Comparison of ENCODE assay signal across 8 cellular contexts in genomic region chr18:68721681-68722583, GRCh38. TPM values are rescaled to one million over a fixed set of nuclear protein-coding genes. Genes with fewer than 3 reads are reported as not detected.
DNase-seq lines count a peak whose midpoint lies in the region; ATAC-seq, FAIRE-seq and TF ChIP-seq lines count a peak whose summit lies in the region.

No MANE protein-coding gene starts in this region.

- H3K36me3 ChIP-seq in BLaER1 (no peaks in the 10 kb centered on the region), K562 (ENCODE audit: control insufficient read depth, insufficient read depth, low read length) (no peaks in the 10 kb centered on the region), parathyroid adenoma (ENCODE audit: control insufficient read depth, insufficient read depth, low read length) (no peaks in the 10 kb centered on the region)

- H3K79me2 ChIP-seq in K562 (ENCODE audit: control insufficient read depth, insufficient read depth, low read length) (no peaks in the 10 kb centered on the region), parathyroid adenoma (no peaks in the 10 kb centered on the region)

- H3K9me3 ChIP-seq in BLaER1 (peaks cover 14% of the 10 kb centered on the region), K562 (replicated peaks; ENCODE audit: control insufficient read depth, insufficient read depth, low read depth, low read length) (no peaks in the 10 kb centered on the region), parathyroid adenoma (ENCODE audit: control insufficient read depth, low read length) (no peaks in the 10 kb centered on the region)

- H3K27me3 ChIP-seq in BLaER1 (no peaks in the 10 kb centered on the region), K562 (ENCODE audit: control insufficient read depth in 2 of 2, insufficient read depth in 2 of 2, low read length in 2 of 2) (no peaks in the 10 kb centered on the region), parathyroid adenoma (ENCODE audit: control insufficient read depth, insufficient read depth, low read length) (no peaks in the 10 kb centered on the region)

- in situ Hi-C loops in K562 (cut with MboI): no loop called here

- H3K27ac ChIP-seq in BLaER1 (0 out of 2 replicates have a peak overlapping the region, but pooled peaks have one; percentile 14), K562 (ENCODE audit: extremely low read depth, low read depth, low read length) (no peak overlapping the region), parathyroid adenoma (no peak overlapping the region)

- TF ChIP-seq EP300 in K562 (IDR thresholded peaks at IDR 0.05; ENCODE audit: low read length): no peak

- H4K20me1 ChIP-seq in BLaER1: no peaks in the 10 kb centered on the region
- no peaks in the 10 kb centered on the region for H4K20me1 ChIP-seq in K562 (replicated peaks; ENCODE audit: control insufficient read depth, insufficient read depth, low read length)

- H3K4me1 ChIP-seq in BLaER1: peaks cover 19% of the 10 kb centered on the region
- H3K4me1 ChIP-seq in K562 (replicated peaks in 1 of 2; ENCODE audit: control insufficient read depth in 2 of 2, insufficient read depth in 2 of 2, low read length in 2 of 2): no peaks in the 10 kb centered on the region
- H3K4me1 ChIP-seq in parathyroid adenoma: no peaks in the 10 kb centered on the region

- DNase-seq in K562 (ENCODE audit: extremely low read depth in 1 of 4, low spot score in 3 of 4) (no peak), NCI-H82 (lab: John Stamatoyannopoulos, UW) (no peak), NCI-H2107 treated with DMSO at 0.1 percent for 48 hours (lab: John Stamatoyannopoulos, UW; ENCODE audit: unreplicated experiment) (no peak)
- no peak for DNase-seq in NK-92 treated with Interleukin-12 subunit alpha and Interleukin-12 subunit beta, amount 100 ng/mL, for 24 hours (lab: John Stamatoyannopoulos, UW)

- BruUV-seq in K562 (replicated peaks; lab: Mats Ljungman, UMichigan): no TSS peak

- intact Hi-C loops in K562 (cut with micrococcal nuclease): no loop called here

- CTCF ChIA-PET in K562 (lab: Yijun Ruan, JAX; ENCODE audit: low intra/inter-chr PET ratio): interaction anchor here (0.6 kb wide), 1 partner anchor 197 kb away, joined by 4 read pairs; no protein-coding TSS in a partner anchor

- ATAC-seq in GM19397 (IDR thresholded peaks at IDR 0.05; ENCODE audit: unreplicated experiment) (peak; percentile 88), HG03457 (IDR thresholded peaks at IDR 0.05; ENCODE audit: unreplicated experiment) (peak; percentile 82), K562 (no peak)

- H3K9me1 ChIP-seq in K562 (ENCODE audit: control insufficient read depth, insufficient read depth, low read length): no peaks in the 10 kb centered on the region

- TF ChIP-seq CTCF in K562 (IDR thresholded peaks at IDR 0.05 in 2 of 3, conservative IDR thresholded peaks at IDR 0.05 in 1 of 3; ENCODE audit: insufficient read depth in 2 of 3, low read depth in 1 of 3, low read length in 3 of 3): no peak
- TF ChIP-seq CTCF in parathyroid adenoma (IDR thresholded peaks at IDR 0.05): no peak

- H3K9ac ChIP-seq in BLaER1 (peak overlapping the region; percentile 48), K562 (ENCODE audit: insufficient read depth in 1 of 2, low read depth in 2 of 2, low read length in 2 of 2) (no peak overlapping the region), parathyroid adenoma (no peak overlapping the region)

- no peak for FAIRE-seq in K562 (lab: Jason Lieb, UNC)

- TF ChIP-seq RAD21 in K562 (CRISPR knock-in tag; conservative IDR thresholded peaks at IDR 0.05 in 1 of 2, IDR thresholded peaks at IDR 0.05 in 1 of 2): no peak

- 27% methylated on average over 8 of the region's 8 CpGs for WGBS in K562 (ENCODE audit: insufficient coverage, low coverage, missing lambda C conversion rate)

- POLR2A ChIA-PET in K562 (lab: Yijun Ruan, JAX): no interaction called here

- peak overlapping the region; percentile 38 for H3K4me3 ChIP-seq in BLaER1
- no peak overlapping the region for H3K4me3 ChIP-seq in K562
- no peak overlapping the region for H3K4me3 ChIP-seq in parathyroid adenoma (ENCODE audit: low read depth, low read length)

- H2AFZ ChIP-seq in K562 (ENCODE audit: low read depth, low read length): no peak overlapping the region
- no peak overlapping the region for H2AFZ ChIP-seq in parathyroid adenoma

- no peak for TF ChIP-seq POLR2A in K562 (conservative IDR thresholded peaks at IDR 0.05)

- H3K4me2 ChIP-seq in BLaER1 (peak overlapping the region; percentile 76), K562 (ENCODE audit: insufficient read depth, low read length) (no peak overlapping the region), parathyroid adenoma (ENCODE audit: low read length) (peak overlapping the region; percentile 6)

TF ChIP-seq in K562, 482 proteins besides CTCF, POLR2A, EP300 and RAD21:
- TF ChIP-seq ZNF3 (CRISPR knock-in tag; IDR thresholded peaks at IDR 0.05) (no peak), ZNF766 (CRISPR knock-in tag; conservative IDR thresholded peaks at IDR 0.05) (0 out of 2 replicates have a peak, but pooled peaks have one; percentile 42)

RNA-seq across cellular contexts. Expression of gene TMX3, which starts 7.0 kb away (rescaled TPM):
- total RNA-seq in K562 (2011; cell fraction: chromatin; rRNA removed; ENCODE audit: low replicate concordance): 42.1 and 148 TPM in 2 replicates
- total RNA-seq in K562 (2011; cell fraction: nucleolus; rRNA removed): 19.8 and 27.4 TPM in 2 replicates
- 64.2 and 113 TPM in 2 replicates for total RNA-seq in K562 (2011; cell fraction: nucleoplasm; rRNA removed)
- total RNA-seq in K562 (2014; rRNA removed): 11.3 and 16.2 TPM in 2 replicates
- 28.3 and 30.8 TPM in 2 replicates for total RNA-seq in K562 (2014; rRNA removed; fragmentation: Illumina TruSeq; extraction: Trizol)
- 21.0 and 21.6 TPM in 2 replicates for total RNA-seq in K562 (2015; rRNA removed; fragmentation: Illumina TruSeq; extraction: Trizol)
- 21.0 and 26.2 TPM in 2 replicates for total RNA-seq in K562 (2021)
- 27.0 and 40.5 TPM in 2 replicates for polyA plus RNA-seq in K562 (2011; rRNA removed)
- 8.7 and 9.5 TPM in 2 replicates for polyA plus RNA-seq in K562 (2011; cell fraction: cytosol; rRNA removed)
- 93.6 and 99.6 TPM in 2 replicates for polyA plus RNA-seq in K562 (2011; cell fraction: nucleus; rRNA removed)
- 12.4 and 17.1 TPM in 2 replicates for polyA plus RNA-seq in K562 (2012)
- polyA plus RNA-seq in K562 (2014; fragmentation: Illumina TruSeq; extraction: Trizol): 16.3 and 20.7 TPM in 2 replicates
- polyA plus RNA-seq in K562 (2014; fragmentation: Nextera tagmentation; extraction: Ambion mirVana): 10 to 100 TPM; 13.2 to 14.2 TPM
- polyA plus RNA-seq in K562 (2014; rRNA removed): 14.8 and 17.8 TPM in 2 replicates
- 37.7 and 38.8 TPM in 2 replicates for polyA minus RNA-seq in K562 (2011; rRNA and poly(A)+ RNA removed)
- 20.2 and 20.9 TPM in 2 replicates for polyA minus RNA-seq in K562 (2011; cell fraction: cytosol; rRNA and poly(A)+ RNA removed)
- polyA minus RNA-seq in K562 (2011; cell fraction: nucleus; rRNA and poly(A)+ RNA removed): 47.1 and 73.5 TPM in 2 replicates
